Comparison of ENCODE assay signal across 8 cellular contexts in the genomic region with DNA sequence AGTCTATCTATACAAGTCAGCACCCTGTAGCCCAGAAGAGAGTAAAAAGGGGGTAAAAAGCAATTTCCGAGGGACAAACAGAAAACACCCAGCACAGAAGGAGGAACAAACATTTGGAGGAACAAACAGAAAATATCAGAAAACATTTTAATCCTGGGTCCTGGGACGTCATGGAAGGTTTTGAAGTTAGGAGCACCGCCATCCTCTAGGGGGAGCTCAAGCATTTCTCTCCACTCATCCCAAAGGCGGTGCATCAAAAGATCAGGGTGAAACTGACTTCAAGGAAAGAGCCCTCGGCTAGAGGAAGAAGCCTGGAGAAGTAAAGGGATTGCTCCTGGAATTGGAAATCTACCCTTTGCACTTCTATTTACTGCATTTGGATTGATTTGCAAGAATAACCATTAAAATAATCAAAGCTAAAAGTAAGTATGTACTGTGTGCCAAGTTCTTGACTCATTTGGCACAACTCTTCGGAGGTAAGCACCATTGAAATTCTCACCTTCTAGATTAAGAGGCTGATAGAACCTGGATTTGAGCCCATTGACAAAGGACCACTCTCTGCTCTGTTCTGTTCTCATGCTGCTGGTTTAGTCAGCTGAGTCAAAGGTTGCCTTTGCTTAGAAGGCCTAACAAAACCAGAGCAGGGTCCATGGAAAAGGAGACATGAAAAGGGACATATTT. TPM values are rescaled to one million over a fixed set of nuclear protein-coding genes. Genes with fewer than 3 reads are reported as not detected.
A peak's percentile ranks its signal among the peaks of the same experiment; 100 is the strongest.
DNase-seq lines count a peak whose midpoint lies in the region; ATAC-seq and TF ChIP-seq lines count a peak whose summit lies in the region.

No MANE protein-coding gene starts in this region.

- WGBS in right cardiac atrium = 14% methylated on average over 6 of the region's 6 CpGs
- 16% methylated on average over 6 of the region's 6 CpGs for WGBS in smooth muscle cell (ENCODE audit: low lambda C conversion rate)

- H3K4me3 ChIP-seq in right cardiac atrium (ENCODE audit: low read length) = no peak overlapping the region
- H3K4me3 ChIP-seq in smooth muscle cell = no peak overlapping the region

- peaks cover 11% of the 10 kb centered on the region for H3F3A ChIP-seq in smooth muscle cell (ENCODE audit: low read depth)

- intact Hi-C loops in right cardiac atrium (cut with DNase I) = loop anchor here in 3 of 4 donors (10.0 kb wide), 4 partner anchors 172 to 1312 kb away; no protein-coding TSS in a partner anchor

- H3K36me3 Mint-ChIP-seq in T-helper 17 cell (ENCODE audit: low read depth) = peaks cover 2% of the 10 kb centered on the region

- peaks cover 16% of the 10 kb centered on the region for H3K4me1 Mint-ChIP-seq in T-helper 17 cell

- peak overlapping the region; percentile 46 for H3K4me2 ChIP-seq in smooth muscle cell

- no peak overlapping the region for H3K9ac ChIP-seq in smooth muscle cell (ENCODE audit: low read depth)

- DNase-seq in NCI-H2081 (lab: John Stamatoyannopoulos, UW) = peak; percentile 72 to 77
- no peak for DNase-seq in NCI-H2081 treated with DMSO at 0.1 percent for 48 hours (lab: John Stamatoyannopoulos, UW)
- peak; percentile 70 for DNase-seq in NCI-H146 (lab: John Stamatoyannopoulos, UW)
- peak; percentile 20 to 49 (median 32) for DNase-seq in T-helper 17 cell
- DNase-seq in amniotic stem cell (lab: John Stamatoyannopoulos, UW) = peak; percentile 61
- DNase-seq in right cardiac atrium = peak; percentile 51 to 68 (median 53)
- no peak for DNase-seq in smooth muscle cell (lab: John Stamatoyannopoulos, UW; ENCODE audit: unreplicated experiment)

- no peak overlapping the region for H2AFZ ChIP-seq in smooth muscle cell (ENCODE audit: low read depth)

- peaks cover 3% of the 10 kb centered on the region for H3K4me1 ChIP-seq in right cardiac atrium (ENCODE audit: control insufficient read depth, insufficient read depth, low read length)
- peaks cover 17% of the 10 kb centered on the region for H3K4me1 ChIP-seq in smooth muscle cell (ENCODE audit: low read depth)

- peak; percentile 89 for TF ChIP-seq CTCF in smooth muscle cell (IDR thresholded peaks at IDR 0.05; ENCODE audit: borderline replicate concordance, insufficient read depth, poor library complexity, severe bottlenecking)

- peak overlapping the region; percentile 79 for H3K27ac Mint-ChIP-seq in T-helper 17 cell

- ATAC-seq in HG02840 (IDR thresholded peaks at IDR 0.05; ENCODE audit: low FRiP score, unreplicated experiment) = peak; percentile 72
- ATAC-seq in T-helper 17 cell = peak; percentile 90
- ATAC-seq in right cardiac atrium = peak; percentile 77 to 80

- H3K27me3 Mint-ChIP-seq in T-helper 17 cell = no peaks in the 10 kb centered on the region

- peak overlapping the region; percentile 31 for H3K4me3 Mint-ChIP-seq in T-helper 17 cell

- H3K9me3 ChIP-seq in T-helper 17 cell (ENCODE audit: control insufficient read depth, low read length, poor library complexity, severe bottlenecking) (no peaks in the 10 kb centered on the region), right cardiac atrium (ENCODE audit: control insufficient read depth, low read length) (no peaks in the 10 kb centered on the region), smooth muscle cell (replicated peaks; ENCODE audit: low read depth) (no peaks in the 10 kb centered on the region)

- H3K27me3 ChIP-seq in right cardiac atrium (ENCODE audit: control insufficient read depth, insufficient read depth) = no peaks in the 10 kb centered on the region
- no peaks in the 10 kb centered on the region for H3K27me3 ChIP-seq in smooth muscle cell (ENCODE audit: low read depth)

- H3K36me3 ChIP-seq in smooth muscle cell (ENCODE audit: low read depth) = no peaks in the 10 kb centered on the region

- H3K27ac ChIP-seq in right cardiac atrium (ENCODE audit: low read length) (no peak overlapping the region), smooth muscle cell (ENCODE audit: low read depth) (no peak overlapping the region)

- H3K79me2 ChIP-seq in smooth muscle cell (ENCODE audit: low read depth) = no peaks in the 10 kb centered on the region

- H4K20me1 ChIP-seq in smooth muscle cell (ENCODE audit: low read depth) = no peaks in the 10 kb centered on the region

RNA-seq across cellular contexts. Expression of a gene that starts 17.2 kb away (rescaled TPM):
- 10 to 100 TPM; 18.2 to 22.0 TPM for total RNA-seq in T-helper 17 cell
- 10 to 100 TPM in 1 of 4 donors, 1 to 10 TPM in 3; 7.8 to 13.1 (median 8.8) TPM for total RNA-seq in right cardiac atrium
- 5.4 TPM for polyA plus RNA-seq in right cardiac atrium
- 13.3 and 21.6 TPM in 2 replicates for total RNA-seq in smooth muscle cell
- 9.1 and 11.7 TPM in 2 replicates for polyA plus RNA-seq in smooth muscle cell

RNA-seq across cellular contexts. Expression of a gene that starts 18.5 kb away (rescaled TPM):
- total RNA-seq in T-helper 17 cell (10 to 100 TPM in 1 of 2 donors, 1 to 10 TPM in 1; 9.0 to 13.2 TPM), right cardiac atrium (1 to 10 TPM; 3.3 to 5.2 (median 4.0) TPM), smooth muscle cell (3.6 and 5.2 TPM in 2 replicates)
- polyA plus RNA-seq in right cardiac atrium (2.5 TPM), smooth muscle cell (1.5 and 2.3 TPM in 2 replicates)

Comparison
In these comparisons a context has a peak if more than half of its experiments do, and no peak if none do; other contexts are left out.
1. DNase-seq: peak in NCI-H2081 (2 of 2), NCI-H146 (single experiment), T-helper 17 cell (3 of 3), amniotic stem cell (single experiment) and right cardiac atrium (3 of 3); none in NCI-H2081 treated with DMSO at 0.1 percent for 48 hours (single experiment) and smooth muscle cell (single experiment).
2. Peak in every context shown above with its lines, with median percentiles within 50 percentile points of each other: ATAC-seq.